29 cellular contexts compared by ENCODE assay signal in the genomic region with DNA sequence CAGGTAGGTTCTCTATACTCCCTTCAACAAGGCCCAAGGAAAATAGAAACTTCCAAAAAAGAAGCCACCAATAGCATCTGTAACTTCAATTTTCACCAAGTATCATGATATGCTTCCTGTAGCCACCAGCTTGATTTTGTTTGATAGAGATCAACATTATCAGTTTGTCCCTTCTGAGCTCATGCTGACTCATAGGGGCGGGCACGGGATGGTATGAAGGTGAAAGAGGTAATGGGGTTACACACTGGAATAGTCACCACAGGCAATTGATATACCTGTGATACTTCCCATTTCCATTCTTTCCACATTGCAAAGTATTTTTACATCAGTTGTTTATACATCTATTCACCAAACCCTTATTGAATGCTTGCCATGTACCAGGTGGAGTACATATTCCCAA.
"Had no signal": no experiment of that assay in that cellular context is flagged by ENCODE, and none has a peak within 500 bp of the region (broad histone marks: within the 10 kb centered on the region; RNA-seq: fewer than 3 reads in every experiment).

No MANE protein-coding gene starts in this region.

- ATAC-seq: effector memory CD8-positive, alpha-beta T cell; heart right ventricle; left lung; lower lobe of right lung; natural killer cell treated with Interleukin-12 subunit alpha and Interleukin-12 subunit beta and Interleukin-15 and Interleukin-18, amount 100 ng/mL, for 72 hours; upper lobe of right lung had no signal

- H3K27ac ChIP-seq: adrenal gland, heart right ventricle, left lung, lower lobe of right lung, right atrium auricular region, suprapubic skin, tibial artery, upper lobe of right lung had no signal

- H3K4me1 ChIP-seq: adrenal gland, heart right ventricle, left lung, lower lobe of right lung, suprapubic skin, upper lobe of right lung had no signal

- H3K36me3 ChIP-seq: adrenal gland, heart right ventricle, left lung, lower lobe of right lung, right atrium auricular region, suprapubic skin, tibial artery, upper lobe of right lung had no signal

- FAIRE-seq: TTC549 had no signal

- DNase-seq: activated CD4-positive, alpha-beta memory T cell treated with anti-CD3 and anti-CD28 coated beads for 36 hours; activated CD4-positive, alpha-beta T cell treated with anti-CD3 and anti-CD28 coated beads, Interleukin-2, amount 10 ng/mL, durations not matched to agents 24 days and 14 days; activated CD4-positive, CD25-positive, alpha-beta regulatory T cell treated with anti-CD3 and anti-CD28 coated beads, Interleukin-2, amount 50 U/mL, for 72 hours; activated CD8-positive, alpha-beta memory T cell treated with anti-CD3 and anti-CD28 coated beads, Interleukin-2, amount 50 U/mL, for 4 hours; activated effector memory CD4-positive, alpha-beta T cell treated with anti-CD3 and anti-CD28 coated beads, Interleukin-2, amount 50 U/mL, for 16 hours; activated naive CD4-positive, alpha-beta T cell treated with anti-CD3 and anti-CD28 coated beads for 36 hours; activated naive CD8-positive, alpha-beta T cell treated with anti-CD3 and anti-CD28 coated beads for 36 hours; activated T-cell treated with anti-CD3 and anti-CD28 coated beads, Interleukin-2, amount 50 U/mL, for 1 hour; adrenal gland; aorta; caudate nucleus; cortex of kidney; effector memory CD8-positive, alpha-beta T cell; foreskin fibroblast; heart right ventricle; kidney glomerular epithelial cell; left lung; lower lobe of right lung; mesendoderm; stimulated activated CD4-positive, alpha-beta T cell treated with anti-CD3 and anti-CD28 coated beads, Interleukin-15, amount 100 ng/mL, for 24 hours; stimulated activated CD4-positive, alpha-beta T cell treated with anti-CD3 and anti-CD28 coated beads, Interleukin-2, amount 100 ng/mL, for 24 hours; stimulated activated naive CD4-positive, alpha-beta T cell; T-helper 9 cell; tibial artery; upper lobe of right lung had no signal

- H3K27me3 ChIP-seq: adrenal gland, right atrium auricular region, tibial artery had no signal

- H3K4me3 ChIP-seq: adrenal gland, heart right ventricle, left lung, lower lobe of right lung, right atrium auricular region, suprapubic skin, tibial artery, upper lobe of right lung had no signal

- H3K9me3 ChIP-seq: adrenal gland, heart right ventricle, left lung, lower lobe of right lung, right atrium auricular region, suprapubic skin, tibial artery, upper lobe of right lung had no signal
